ENCODE assay signal across 8 cellular contexts in genomic region chr3:45688882-45689786, GRCh38. TPM values are rescaled to one million over a fixed set of nuclear protein-coding genes. Genes with fewer than 3 reads are reported as not detected.
DNase-seq lines count a peak whose midpoint lies in the region; ATAC-seq lines count a peak whose summit lies in the region.

A gene with protein sequence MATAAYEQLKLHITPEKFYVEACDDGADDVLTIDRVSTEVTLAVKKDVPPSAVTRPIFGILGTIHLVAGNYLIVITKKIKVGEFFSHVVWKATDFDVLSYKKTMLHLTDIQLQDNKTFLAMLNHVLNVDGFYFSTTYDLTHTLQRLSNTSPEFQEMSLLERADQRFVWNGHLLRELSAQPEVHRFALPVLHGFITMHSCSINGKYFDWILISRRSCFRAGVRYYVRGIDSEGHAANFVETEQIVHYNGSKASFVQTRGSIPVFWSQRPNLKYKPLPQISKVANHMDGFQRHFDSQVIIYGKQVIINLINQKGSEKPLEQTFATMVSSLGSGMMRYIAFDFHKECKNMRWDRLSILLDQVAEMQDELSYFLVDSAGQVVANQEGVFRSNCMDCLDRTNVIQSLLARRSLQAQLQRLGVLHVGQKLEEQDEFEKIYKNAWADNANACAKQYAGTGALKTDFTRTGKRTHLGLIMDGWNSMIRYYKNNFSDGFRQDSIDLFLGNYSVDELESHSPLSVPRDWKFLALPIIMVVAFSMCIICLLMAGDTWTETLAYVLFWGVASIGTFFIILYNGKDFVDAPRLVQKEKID (plus strand): TSS chr3:45689396. CDS start chr3:45689466, 70 bp downstream.

- H3K18ac ChIP-seq in mesenchymal stem cell (ENCODE audit: low read depth in 1 of 2, low read length in 2 of 2): peak within 1 kb of the TSS; percentile 69 to 93

- peak within 1 kb of the TSS; percentile 90 for H4K91ac ChIP-seq in mesenchymal stem cell (ENCODE audit: low read length)

- peak within 1 kb of the TSS; percentile 59 for H4K8ac ChIP-seq in mesenchymal stem cell (ENCODE audit: low read length)

- H3K36me3 Mint-ChIP-seq in activated CD8-positive, alpha-beta memory T cell treated with anti-CD3 and anti-CD28 coated beads, Interleukin-2, amount 10 ng/mL, durations not matched to agents 7 days and 5 days: peaks cover 28% of the 10 kb centered on the region

- H2AK5ac ChIP-seq in mesenchymal stem cell (ENCODE audit: low read length, severe bottlenecking): no peak within 1 kb of the TSS

- peak within 1 kb of the TSS; percentile 3 for H2BK5ac ChIP-seq in mesenchymal stem cell (ENCODE audit: low read depth, low read length, poor library complexity, severe bottlenecking)

- peak within 1 kb of the TSS; percentile 85 to 88 for H3K4ac ChIP-seq in mesenchymal stem cell (ENCODE audit: low read depth in 1 of 2, low read length in 2 of 2)

- H3K4me1 Mint-ChIP-seq in activated CD8-positive, alpha-beta memory T cell treated with anti-CD3 and anti-CD28 coated beads, Interleukin-2, amount 10 ng/mL, durations not matched to agents 7 days and 5 days: peaks cover 40% of the 10 kb centered on the region

- H3K23ac ChIP-seq in mesenchymal stem cell (ENCODE audit: low read length in 2 of 2): peak within 1 kb of the TSS in 1 of 2 experiments; percentile 94

- H3K9ac ChIP-seq in NT2/D1 (ENCODE audit: insufficient read length, low read depth) (peak within 1 kb of the TSS; percentile 95), endocrine pancreas (ENCODE audit: control insufficient read depth, insufficient read depth, low read length) (peak within 1 kb of the TSS; percentile 85), mesenchymal stem cell (ENCODE audit: low read length) (peak within 1 kb of the TSS; percentile 92)

- H3K27me3 Mint-ChIP-seq in activated CD8-positive, alpha-beta memory T cell treated with anti-CD3 and anti-CD28 coated beads, Interleukin-2, amount 10 ng/mL, durations not matched to agents 7 days and 5 days: peaks cover 3% of the 10 kb centered on the region

- peak within 1 kb of the TSS; percentile 87 for H2BK120ac ChIP-seq in mesenchymal stem cell (ENCODE audit: low read depth, low read length)

- no peaks in the 10 kb centered on the region for H3K79me1 ChIP-seq in mesenchymal stem cell (replicated peaks; ENCODE audit: low read length, poor library complexity, severe bottlenecking)

- under 1% methylated on average over 71 of the region's 81 CpGs for WGBS in mesenchymal stem cell

- H3K27me3 ChIP-seq in NT2/D1 (ENCODE audit: insufficient read depth, insufficient read length): no peaks in the 10 kb centered on the region
- H3K27me3 ChIP-seq in endocrine pancreas (ENCODE audit: control insufficient read depth, insufficient read depth, low read length): no peaks in the 10 kb centered on the region
- H3K27me3 ChIP-seq in mesenchymal stem cell (ENCODE audit: control insufficient read depth in 1 of 2, insufficient read depth in 1 of 2, low read length in 2 of 2): no peaks in the 10 kb centered on the region

- peak within 1 kb of the TSS; percentile 81 for H3K4me3 Mint-ChIP-seq in activated CD8-positive, alpha-beta memory T cell treated with anti-CD3 and anti-CD28 coated beads, Interleukin-2, amount 10 ng/mL, durations not matched to agents 7 days and 5 days

- H3K9me3 Mint-ChIP-seq in activated CD8-positive, alpha-beta memory T cell treated with anti-CD3 and anti-CD28 coated beads, Interleukin-2, amount 10 ng/mL, durations not matched to agents 7 days and 5 days (ENCODE audit: low read depth): no peaks in the 10 kb centered on the region

- DNase-seq in COR-L47 (lab: John Stamatoyannopoulos, UW): peak; percentile 88
- peak; percentile 74 to 99 (median 96) for DNase-seq in HUDEP-2 (lab: John Stamatoyannopoulos, UW; ENCODE audit: unreplicated experiment in 76 of 76)
- DNase-seq in NT2/D1 (ENCODE audit: low read depth, low spot score): peak; percentile 97
- peak; percentile 98 for DNase-seq in activated CD8-positive, alpha-beta memory T cell treated with anti-CD3 and anti-CD28 coated beads, Interleukin-2, amount 10 ng/mL, durations not matched to agents 7 days and 5 days
- DNase-seq in mesenchymal stem cell: peak; percentile 99
- DNase-seq in stimulated activated CD8-positive, alpha-beta memory T cell treated with anti-CD3 and anti-CD28 coated beads, Interleukin-12 subunit alpha, Interleukin-12 subunit beta, amount 100 ng/mL, for 4 hours (ENCODE audit: low read depth): peak; percentile 93

- H3K27ac Mint-ChIP-seq in activated CD8-positive, alpha-beta memory T cell treated with anti-CD3 and anti-CD28 coated beads, Interleukin-2, amount 10 ng/mL, durations not matched to agents 7 days and 5 days: peak within 1 kb of the TSS; percentile 87

- H3K4me1 ChIP-seq in NT2/D1 (ENCODE audit: insufficient read depth, insufficient read length) (no peaks in the 10 kb centered on the region), endocrine pancreas (ENCODE audit: control insufficient read depth, insufficient read depth, low read length) (peaks cover 11% of the 10 kb centered on the region), mesenchymal stem cell (ENCODE audit: control insufficient read depth, insufficient read depth, low read depth, low read length) (peaks cover 4% of the 10 kb centered on the region)

- H3K4me2 ChIP-seq in mesenchymal stem cell (ENCODE audit: low read length, poor library complexity, severe bottlenecking): peak within 1 kb of the TSS; percentile 88

- no peaks in the 10 kb centered on the region for H3K9me3 ChIP-seq in NT2/D1 (ENCODE audit: insufficient read depth, low read length)
- no peaks in the 10 kb centered on the region for H3K9me3 ChIP-seq in endocrine pancreas (ENCODE audit: control insufficient read depth, low read length)
- no peaks in the 10 kb centered on the region for H3K9me3 ChIP-seq in mesenchymal stem cell (ENCODE audit: control insufficient read depth, low read length)

- H3K4me3 ChIP-seq in NT2/D1 (ENCODE audit: insufficient read length, low read depth): peak within 1 kb of the TSS; percentile 87
- H3K4me3 ChIP-seq in endocrine pancreas (ENCODE audit: control insufficient read depth, insufficient read depth, low read length): peak within 1 kb of the TSS; percentile 89
- peak within 1 kb of the TSS; percentile 95 to 97 for H3K4me3 ChIP-seq in mesenchymal stem cell (ENCODE audit: insufficient read depth in 1 of 2, low read depth in 1 of 2, low read length in 2 of 2)

- H2BK15ac ChIP-seq in mesenchymal stem cell (ENCODE audit: low read depth, poor library complexity, severe bottlenecking): peak within 1 kb of the TSS; percentile 48

- H3K27ac ChIP-seq in mesenchymal stem cell (ENCODE audit: low read length, poor library complexity, severe bottlenecking): peak within 1 kb of the TSS; percentile 82

- H2BK12ac ChIP-seq in mesenchymal stem cell (ENCODE audit: low read length in 2 of 2): peak within 1 kb of the TSS in 1 of 2 experiments; percentile 78

- H3K36me3 ChIP-seq in NT2/D1 (ENCODE audit: insufficient read depth, insufficient read length, low read length): peaks cover 30% of the 10 kb centered on the region
- H3K36me3 ChIP-seq in endocrine pancreas (ENCODE audit: control insufficient read depth, insufficient read depth, low read length): no peaks in the 10 kb centered on the region
- peaks cover 3 to 23% of the 10 kb centered on the region in 2 experiments for H3K36me3 ChIP-seq in mesenchymal stem cell (ENCODE audit: control insufficient read depth in 1 of 2, insufficient read depth in 2 of 2, low read depth in 1 of 2, low read length in 2 of 2)

- no peak within 1 kb of the TSS for H2AFZ ChIP-seq in mesenchymal stem cell (ENCODE audit: low read depth, low read length)

- peak; percentile 83 for ATAC-seq in GM21381 (IDR thresholded peaks at IDR 0.05; ENCODE audit: unreplicated experiment)
- ATAC-seq in activated CD8-positive, alpha-beta memory T cell treated with anti-CD3 and anti-CD28 coated beads, Interleukin-2, amount 10 ng/mL, durations not matched to agents 7 days and 5 days: peak; percentile 88

- peak within 1 kb of the TSS in 1 of 2 experiments; percentile 93 for H3K14ac ChIP-seq in mesenchymal stem cell (ENCODE audit: low read length in 2 of 2)

- CTCF ChIA-PET in activated CD8-positive, alpha-beta memory T cell treated with anti-CD3 and anti-CD28 coated beads, Interleukin-2, amount 10 ng/mL, durations not matched to agents 7 days and 5 days (lab: Charles Lee): interaction anchor here (0.8 to 4.3 kb wide), 8 partner anchors 12 to 479 kb away, joined by 3 to 29 read pairs (median 11); no protein-coding TSS in a partner anchor

RNA-seq across cellular contexts. Expression of the gene that starts here (rescaled TPM):
- 10 to 100 TPM; 71.6 to 88.7 TPM for total RNA-seq in activated CD8-positive, alpha-beta memory T cell treated with anti-CD3 and anti-CD28 coated beads, Interleukin-2, amount 10 ng/mL, durations not matched to agents 7 days and 5 days
- polyA plus RNA-seq in mesenchymal stem cell (2013, experiment 1 of 2): 20.4 TPM
- polyA plus RNA-seq in mesenchymal stem cell (2013, experiment 2 of 2): 22.4 TPM

Comparison
In these comparisons a context has a peak if more than half of its experiments do, and no peak if none do; other contexts are left out.
1. Peak in every context shown above with its lines: DNase-seq, ATAC-seq, H3K4me3 ChIP-seq and H3K27ac ChIP-seq.